Comparison of ENCODE assay signal across 1 cellular context in genomic region chr6:165834613-165835259, GRCh38.
TF ChIP-seq lines count a peak whose summit lies in the region.

No MANE protein-coding gene starts in this region.

TF ChIP-seq in GM12878, 131 proteins besides CTCF, POLR2A, EP300 and RAD21 (continued from another document):
- no peak for TF ChIP-seq ZBTB11 (CRISPR knock-in tag; IDR thresholded peaks at IDR 0.05)
